8 cellular contexts compared by ENCODE assay signal in genomic region chr4:89836031-89836777, GRCh38. TPM values are rescaled to one million over a fixed set of nuclear protein-coding genes. Genes with fewer than 3 reads are reported as not detected.
A peak's percentile ranks its signal among the peaks of the same experiment; 100 is the strongest.
DNase-seq lines count a peak whose midpoint lies in the region; TF ChIP-seq lines count a peak whose summit lies in the region.

No MANE protein-coding gene starts in this region.

- peak overlapping the region; percentile 37 for H3K4me3 Mint-ChIP-seq in activated CD4-positive, alpha-beta memory T cell treated with anti-CD3 and anti-CD28 coated beads for 36 hours
- H3K4me3 Mint-ChIP-seq in progenitor cell of endocrine pancreas (ENCODE audit: low read depth): peak overlapping the region; percentile 88

- H3K27ac Mint-ChIP-seq in activated CD4-positive, alpha-beta memory T cell treated with anti-CD3 and anti-CD28 coated beads for 36 hours: no peak overlapping the region
- H3K27ac Mint-ChIP-seq in progenitor cell of endocrine pancreas: peak overlapping the region; percentile 29

- TF ChIP-seq CTCF in progenitor cell of endocrine pancreas (IDR thresholded peaks at IDR 0.05; ENCODE audit: unreplicated experiment): no peak

- intact Hi-C loops in activated CD4-positive, alpha-beta memory T cell treated with anti-CD3 and anti-CD28 coated beads for 36 hours (cut with micrococcal nuclease): loop anchor here (2.0 to 10.0 kb wide), 5 partner anchors 33 to 724 kb away; partner anchors contain the start of gene TIGD2
- intact Hi-C loops in head of caudate nucleus (cut with DNase I): loop anchor here (10.0 kb wide), 1 partner anchor 71 kb away; no protein-coding TSS in a partner anchor

- POLR2A ChIA-PET in activated CD4-positive, alpha-beta memory T cell treated with anti-CD3 and anti-CD28 coated beads for 36 hours (lab: Charles Lee): no interaction called here

- peaks cover 41% of the 10 kb centered on the region for H3K27me3 Mint-ChIP-seq in activated CD4-positive, alpha-beta memory T cell treated with anti-CD3 and anti-CD28 coated beads for 36 hours
- peaks cover 20% of the 10 kb centered on the region for H3K27me3 Mint-ChIP-seq in progenitor cell of endocrine pancreas

- peak; percentile 20 for DNase-seq in DMS 273 (lab: John Stamatoyannopoulos, UW; ENCODE audit: unreplicated experiment)
- DNase-seq in DMS 273 treated with DMSO at 0.1 percent for 48 hours (lab: John Stamatoyannopoulos, UW): no peak
- no peak for DNase-seq in activated CD4-positive, alpha-beta memory T cell treated with anti-CD3 and anti-CD28 coated beads for 36 hours
- DNase-seq in head of caudate nucleus: peak; percentile 11 to 80 (median 58)
- DNase-seq in progenitor cell of endocrine pancreas (ENCODE audit: low spot score, unreplicated experiment): no peak
- DNase-seq in GOT3 (lab: John Stamatoyannopoulos, UW): no peak
- no peak for DNase-seq in HK-2 (ENCODE audit: unreplicated experiment)
- DNase-seq in NCI-H2107 (lab: John Stamatoyannopoulos, UW): no peak

- H3K4me1 Mint-ChIP-seq in activated CD4-positive, alpha-beta memory T cell treated with anti-CD3 and anti-CD28 coated beads for 36 hours (ENCODE audit: low read depth): peaks cover 22% of the 10 kb centered on the region
- H3K4me1 Mint-ChIP-seq in progenitor cell of endocrine pancreas (ENCODE audit: low read depth): peaks cover 11% of the 10 kb centered on the region

- CTCF ChIA-PET in activated CD4-positive, alpha-beta memory T cell treated with anti-CD3 and anti-CD28 coated beads for 36 hours (lab: Charles Lee): no interaction called here

- no peaks in the 10 kb centered on the region for H3K36me3 Mint-ChIP-seq in activated CD4-positive, alpha-beta memory T cell treated with anti-CD3 and anti-CD28 coated beads for 36 hours
- peaks cover 6% of the 10 kb centered on the region for H3K36me3 Mint-ChIP-seq in progenitor cell of endocrine pancreas (ENCODE audit: insufficient read depth)

- H3K9me3 Mint-ChIP-seq in activated CD4-positive, alpha-beta memory T cell treated with anti-CD3 and anti-CD28 coated beads for 36 hours: no peaks in the 10 kb centered on the region
- H3K9me3 Mint-ChIP-seq in progenitor cell of endocrine pancreas (ENCODE audit: low read depth): no peaks in the 10 kb centered on the region

RNA-seq across cellular contexts. Expression of gene SNCA, which starts 0.8 kb away (rescaled TPM):
- total RNA-seq in activated CD4-positive, alpha-beta memory T cell treated with anti-CD3 and anti-CD28 coated beads for 36 hours: 1 to 10 TPM; 2.0 to 2.5 TPM
- 13.4 and 16.2 TPM in 2 replicates for total RNA-seq in progenitor cell of endocrine pancreas

RNA-seq across cellular contexts. Expression of gene MMRN1, which starts 58.5 kb away (rescaled TPM):
- under 1 TPM in 1 of 2 experiments, not detected in 1; 0.10 TPM for total RNA-seq in activated CD4-positive, alpha-beta memory T cell treated with anti-CD3 and anti-CD28 coated beads for 36 hours
- total RNA-seq in progenitor cell of endocrine pancreas: 1.6 and 1.7 TPM in 2 replicates

Comparison
In these comparisons a context has a peak if more than half of its experiments do, and no peak if none do; other contexts are left out.
1. DNase-seq: peak in DMS 273 (single experiment) and head of caudate nucleus (42 of 42); none in DMS 273 treated with DMSO at 0.1 percent for 48 hours (single experiment), activated CD4-positive, alpha-beta memory T cell treated with anti-CD3 and anti-CD28 coated beads for 36 hours (single experiment), progenitor cell of endocrine pancreas (single experiment), GOT3 (single experiment), HK-2 (single experiment) and NCI-H2107 (single experiment).